ENCODE assay signal across 34 cellular contexts in genomic region chr14:76488551-76488950, GRCh38.
"Had no signal": no experiment of that assay in that cellular context is flagged by ENCODE, and none has a peak within 500 bp of the region (broad histone marks: within the 10 kb centered on the region; RNA-seq: fewer than 3 reads in every experiment).

No MANE protein-coding gene starts in this region.

- H3K9me3 Mint-ChIP-seq: activated B cell treated with CpG ODN at 0.5 μM for 24 hours; activated CD8-positive, alpha-beta T cell treated with anti-CD3 and anti-CD28 coated beads for 36 hours; activated T-cell treated with anti-CD3 and anti-CD28 coated beads, Interleukin-2, amount 50 U/mL, for 4 hours; activated T-helper 17 cell treated with anti-CD3 and anti-CD28 coated beads, Interleukin-2, amount 50 U/mL, for 72 hours; central memory CD8-positive, alpha-beta T cell; effector memory CD8-positive, alpha-beta T cell; T-helper 2 cell treated with Interferon-gamma antibody and Interleukin-4, amounts not matched to agents 5 μg/mL and 100 μg/mL, for 36 hours had no signal

- H3K36me3 ChIP-seq: brain microvascular endothelial cell, gastrocnemius medialis, heart left ventricle, WERI-Rb-1 had no signal

- DNase-seq: activated B cell treated with CpG ODN at 0.5 μM for 24 hours; activated CD4-positive, alpha-beta T cell treated with anti-CD3 and anti-CD28 coated beads for 48 hours; activated CD4-positive, alpha-beta T cell treated with anti-CD3 and anti-CD28 coated beads, Interleukin-2, amount 50 U/mL, for 1 hour; activated CD4-positive, alpha-beta T cell treated with anti-CD3 and anti-CD28 coated beads, Interleukin-2, amount 50 U/mL, for 48 hours; activated CD8-positive, alpha-beta memory T cell treated with anti-CD3 and anti-CD28 coated beads for 24 hours; activated CD8-positive, alpha-beta T cell treated with anti-CD3 and anti-CD28 coated beads for 36 hours; activated effector memory CD4-positive, alpha-beta T cell treated with Interleukin-2 at 50 U/mL for 16 hours; activated gamma-delta T cell treated with Interleukin-2 at 50 U/mL for 16 hours; activated naive CD4-positive, alpha-beta T cell treated with anti-CD3 and anti-CD28 coated beads, Interleukin-2, amount 50 U/mL, for 16 hours; activated naive CD4-positive, alpha-beta T cell treated with Interleukin-2 at 50 U/mL for 16 hours; activated T-cell treated with anti-CD3 and anti-CD28 coated beads, Interleukin-2, amount 50 U/mL, for 4 hours; amniotic stem cell; anterior cingulate cortex; brain microvascular endothelial cell; dermis blood vessel endothelial cell; effector CD4-positive, alpha-beta T cell; effector memory CD8-positive, alpha-beta T cell; erythroblast; foreskin keratinocyte; gastrocnemius medialis; glutamatergic neuron; heart left ventricle; T-helper 17 cell; T1000 had no signal

- FAIRE-seq: astrocyte, bronchial epithelial cell had no signal

- H3K4me3 Mint-ChIP-seq: activated B cell treated with CpG ODN at 0.5 μM for 24 hours; activated CD8-positive, alpha-beta T cell treated with anti-CD3 and anti-CD28 coated beads for 36 hours; activated naive CD8-positive, alpha-beta T cell; activated T-cell treated with anti-CD3 and anti-CD28 coated beads, Interleukin-2, amount 50 U/mL, for 4 hours; activated T-helper 17 cell treated with anti-CD3 and anti-CD28 coated beads, Interleukin-2, amount 50 U/mL, for 72 hours; central memory CD8-positive, alpha-beta T cell; effector memory CD8-positive, alpha-beta T cell; T-helper 17 cell; T-helper 2 cell treated with Interferon-gamma antibody and Interleukin-4, amounts not matched to agents 5 μg/mL and 100 μg/mL, for 36 hours had no signal

- H3K27me3 Mint-ChIP-seq: activated CD8-positive, alpha-beta T cell treated with anti-CD3 and anti-CD28 coated beads for 36 hours; activated naive CD8-positive, alpha-beta T cell had no signal

- H3K36me3 Mint-ChIP-seq: activated naive CD8-positive, alpha-beta T cell had no signal

- H3K4me1 ChIP-seq: esophagus muscularis mucosa, foreskin keratinocyte, heart left ventricle had no signal

- H3K9me3 ChIP-seq: esophagus muscularis mucosa, gastrocnemius medialis, heart left ventricle had no signal

- H3K4me1 Mint-ChIP-seq: activated B cell treated with CpG ODN at 0.5 μM for 24 hours; activated T-helper 17 cell treated with anti-CD3 and anti-CD28 coated beads, Interleukin-2, amount 50 U/mL, for 72 hours; central memory CD8-positive, alpha-beta T cell had no signal

- H3K27me3 ChIP-seq: brain microvascular endothelial cell, esophagus muscularis mucosa, gastrocnemius medialis, heart left ventricle had no signal

- H3K27ac Mint-ChIP-seq: activated B cell treated with CpG ODN at 0.5 μM for 24 hours; activated CD8-positive, alpha-beta T cell treated with anti-CD3 and anti-CD28 coated beads for 36 hours; activated naive CD8-positive, alpha-beta T cell; activated T-helper 17 cell treated with anti-CD3 and anti-CD28 coated beads, Interleukin-2, amount 50 U/mL, for 72 hours; effector memory CD8-positive, alpha-beta T cell; T-helper 17 cell; T-helper 2 cell treated with Interferon-gamma antibody and Interleukin-4, amounts not matched to agents 5 μg/mL and 100 μg/mL, for 36 hours had no signal

- H3K4me3 ChIP-seq: coronary artery, esophagus muscularis mucosa, gastrocnemius medialis, heart left ventricle had no signal

- H3K27ac ChIP-seq: brain microvascular endothelial cell, coronary artery, esophagus muscularis mucosa, foreskin keratinocyte, gastrocnemius medialis, heart left ventricle, WERI-Rb-1 had no signal

- ATAC-seq: activated CD4-positive, CD25-positive, alpha-beta regulatory T cell treated with anti-CD3 and anti-CD28 coated beads, Interleukin-2, amount 50 U/mL, for 24 hours; activated CD8-positive, alpha-beta T cell treated with anti-CD3 and anti-CD28 coated beads for 36 hours; activated T-cell treated with anti-CD3 and anti-CD28 coated beads, Interleukin-2, amount 50 U/mL, for 4 hours; activated T-helper 17 cell treated with anti-CD3 and anti-CD28 coated beads, Interleukin-2, amount 50 U/mL, for 72 hours; effector memory CD8-positive, alpha-beta T cell; foreskin keratinocyte; gastrocnemius medialis; heart left ventricle; T-helper 17 cell had no signal
